29 cellular contexts compared by ENCODE assay signal in the genomic region with DNA sequence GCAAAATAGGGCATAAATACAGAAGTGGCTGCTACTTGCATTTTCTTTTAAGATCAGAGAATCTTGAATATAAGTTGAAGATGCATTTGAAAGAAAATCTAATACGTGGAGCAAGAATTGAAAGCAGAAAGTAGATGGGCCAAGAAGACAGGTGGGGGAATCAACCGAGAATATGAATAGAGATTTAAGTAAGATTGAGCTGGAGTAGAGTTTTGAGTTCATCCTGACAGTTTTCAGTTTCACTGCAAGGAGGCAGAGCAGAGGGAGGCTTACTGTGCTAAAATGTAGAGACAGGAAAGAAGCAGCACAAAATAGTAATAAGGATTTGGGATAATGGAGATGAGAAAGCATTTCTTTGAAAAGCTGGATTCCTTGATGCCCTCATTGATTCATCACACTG.
"Had no signal": no experiment of that assay in that cellular context is flagged by ENCODE, and none has a peak within 500 bp of the region (broad histone marks: within the 10 kb centered on the region; RNA-seq: fewer than 3 reads in every experiment).

No MANE protein-coding gene starts in this region.

- H3K27me3 Mint-ChIP-seq: activated CD4-positive, alpha-beta T cell treated with anti-CD3 and anti-CD28 coated beads, Interleukin-2, amount 10 ng/mL, durations not matched to agents 24 days and 14 days; activated naive CD4-positive, alpha-beta T cell treated with anti-CD3 and anti-CD28 coated beads, Interleukin-2, amount 10 ng/mL, durations not matched to agents 7 days and 5 days; brain; stimulated activated memory B cell treated with anti-CD40 and anti-IgM and Interleukin-4, amounts not matched to agents 10 μg/mL and 1 μg/mL and 100 μg/mL, for 72 hours; stimulated activated naive CD8-positive, alpha-beta T cell treated with anti-CD3 and anti-CD28 coated beads, Interleukin-15, amount 100 ng/mL, for 72 hours; T-helper 17 cell; type B pancreatic cell had no signal

- H3K4me1 ChIP-seq: colonic mucosa, parathyroid adenoma, psoas muscle had no signal

- H3K27me3 ChIP-seq: cardiac muscle cell, colonic mucosa, uterus had no signal

- H3K27ac Mint-ChIP-seq: activated CD4-positive, alpha-beta T cell treated with anti-CD3 and anti-CD28 coated beads, Interleukin-2, amount 10 ng/mL, durations not matched to agents 24 days and 14 days; activated naive CD4-positive, alpha-beta T cell treated with anti-CD3 and anti-CD28 coated beads, Interleukin-2, amount 10 ng/mL, durations not matched to agents 7 days and 5 days; brain; stimulated activated memory B cell treated with anti-CD40 and anti-IgM and Interleukin-4, amounts not matched to agents 10 μg/mL and 1 μg/mL and 100 μg/mL, for 72 hours; stimulated activated naive CD8-positive, alpha-beta T cell treated with anti-CD3 and anti-CD28 coated beads, Interleukin-15, amount 100 ng/mL, for 72 hours; T-helper 17 cell; type B pancreatic cell had no signal

- H3K9ac ChIP-seq: parathyroid adenoma had no signal

- DNase-seq: activated CD4-positive, alpha-beta T cell treated with anti-CD3 and anti-CD28 coated beads, Interleukin-2, amount 10 ng/mL, durations not matched to agents 24 days and 14 days; activated gamma-delta T cell; activated naive CD4-positive, alpha-beta T cell treated with anti-CD3 and anti-CD28 coated beads, Interleukin-2, amount 10 ng/mL, durations not matched to agents 7 days and 5 days; aorta; cerebellar nuclear complex; colonic mucosa; effector CD8-positive, alpha-beta T cell; left ventricle myocardium inferior; mesendoderm; nucleus accumbens; psoas muscle; stimulated activated CD4-positive, alpha-beta T cell treated with anti-CD3 and anti-CD28 coated beads, Interleukin-1b, Interleukin-23, amount 100 ng/mL, for 48 hours; stimulated activated CD4-positive, alpha-beta T cell treated with anti-CD3 and anti-CD28 coated beads, Interleukin-4, amount 100 ng/mL, for 4 hours; stimulated activated CD8-positive, alpha-beta memory T cell treated with anti-CD3 and anti-CD28 coated beads, Interleukin-4, amount 100 ng/mL, for 48 hours; stimulated activated naive CD8-positive, alpha-beta T cell treated with anti-CD3 and anti-CD28 coated beads, Interleukin-15, amount 100 ng/mL, for 72 hours; substantia nigra; SW 1271; T-helper 17 cell; T1000; uterus; WERI-Rb-1 had no signal

- H3K27ac ChIP-seq: cardiac muscle cell, colonic mucosa, parathyroid adenoma, psoas muscle, uterus, WERI-Rb-1 had no signal

- H3K9me3 ChIP-seq: colonic mucosa, left ventricle myocardium inferior, psoas muscle, uterus had no signal

- H3K4me2 ChIP-seq: smooth muscle cell had no signal

- H3K4me3 Mint-ChIP-seq: activated CD4-positive, alpha-beta T cell treated with anti-CD3 and anti-CD28 coated beads, Interleukin-2, amount 10 ng/mL, durations not matched to agents 24 days and 14 days; activated naive CD4-positive, alpha-beta T cell treated with anti-CD3 and anti-CD28 coated beads, Interleukin-2, amount 10 ng/mL, durations not matched to agents 7 days and 5 days; brain; stimulated activated memory B cell treated with anti-CD40 and anti-IgM and Interleukin-4, amounts not matched to agents 10 μg/mL and 1 μg/mL and 100 μg/mL, for 72 hours; T-helper 17 cell; type B pancreatic cell had no signal

- H3K9me3 Mint-ChIP-seq: activated naive CD4-positive, alpha-beta T cell treated with anti-CD3 and anti-CD28 coated beads, Interleukin-2, amount 10 ng/mL, durations not matched to agents 7 days and 5 days; brain; stimulated activated naive CD8-positive, alpha-beta T cell treated with anti-CD3 and anti-CD28 coated beads, Interleukin-15, amount 100 ng/mL, for 72 hours; type B pancreatic cell had no signal

- H3K36me3 ChIP-seq: cardiac muscle cell, colonic mucosa, left ventricle myocardium inferior, uterus, WERI-Rb-1 had no signal

- H3K4me3 ChIP-seq: cardiac muscle cell, colonic mucosa, left ventricle myocardium inferior, lung, psoas muscle, smooth muscle cell, uterus had no signal

- ATAC-seq: activated CD4-positive, CD25-positive, alpha-beta regulatory T cell treated with anti-CD3 and anti-CD28 coated beads, Interleukin-2, amount 50 U/mL, for 24 hours; psoas muscle; stimulated activated memory B cell treated with anti-CD40 and anti-IgM and Interleukin-4, amounts not matched to agents 10 μg/mL and 1 μg/mL and 100 μg/mL, for 72 hours; stimulated activated naive CD8-positive, alpha-beta T cell treated with anti-CD3 and anti-CD28 coated beads, Interleukin-15, amount 100 ng/mL, for 72 hours; T-helper 17 cell had no signal

- H2AFZ ChIP-seq: parathyroid adenoma had no signal

- H3K79me2 ChIP-seq: parathyroid adenoma had no signal

- H3K36me3 Mint-ChIP-seq: activated naive CD4-positive, alpha-beta T cell treated with anti-CD3 and anti-CD28 coated beads, Interleukin-2, amount 10 ng/mL, durations not matched to agents 7 days and 5 days; brain; stimulated activated memory B cell treated with anti-CD40 and anti-IgM and Interleukin-4, amounts not matched to agents 10 μg/mL and 1 μg/mL and 100 μg/mL, for 72 hours; type B pancreatic cell had no signal

- H3K4me1 Mint-ChIP-seq: brain; stimulated activated memory B cell treated with anti-CD40 and anti-IgM and Interleukin-4, amounts not matched to agents 10 μg/mL and 1 μg/mL and 100 μg/mL, for 72 hours; T-helper 17 cell had no signal
